ENCODE assay signal across 16 cellular contexts in genomic region chr2:12636837-12637581, GRCh38.
DNase-seq lines count a peak whose midpoint lies in the region; ATAC-seq and TF ChIP-seq lines count a peak whose summit lies in the region.
"Had no signal": no experiment of that assay in that cellular context is flagged by ENCODE, and none has a peak within 500 bp of the region (broad histone marks: within the 10 kb centered on the region; RNA-seq: fewer than 3 reads in every experiment).

No MANE protein-coding gene starts in this region.

- H3K27me3 Mint-ChIP-seq in mesothelial cell of epicardium (ENCODE audit: low read depth) (no peaks in the 10 kb centered on the region), MCF 10A (ENCODE audit: insufficient read depth, unreplicated experiment) (peaks cover 10% of the 10 kb centered on the region)

- CTCF ChIA-PET in MCF 10A (lab: Yijun Ruan, JAX): interaction anchor here (0.6 to 1.1 kb wide), 4 partner anchors 18 to 310 kb away, joined by 3 to 4 read pairs (median 3); no protein-coding TSS in a partner anchor

- POLR2A ChIA-PET in MCF 10A (lab: Yijun Ruan, JAX): interaction anchor here (0.5 to 0.9 kb wide), 5 partner anchors 10 to 1752 kb away, joined by 3 read pairs; no protein-coding TSS in a partner anchor

- no peak for TF ChIP-seq POLR2A in stomach (IDR thresholded peaks at IDR 0.05)

- H3K27me3 ChIP-seq in cardiac muscle cell (no peaks in the 10 kb centered on the region), left ventricle myocardium inferior (ENCODE audit: low read depth) (no peaks in the 10 kb centered on the region), stomach (no peaks in the 10 kb centered on the region)
- H3K27me3 ChIP-seq: gastrocnemius medialis, pancreas had no signal

- TF ChIP-seq CTCF in cardiac muscle cell (IDR thresholded peaks at IDR 0.05; ENCODE audit: low read depth, low read length) (no peak), left ventricle myocardium inferior (IDR thresholded peaks at IDR 0.05; ENCODE audit: borderline replicate concordance) (no peak), mesothelial cell of epicardium (IDR thresholded peaks at IDR 0.05; ENCODE audit: unreplicated experiment) (no peak), stomach (IDR thresholded peaks at IDR 0.05) (no peak), MCF 10A (IDR thresholded peaks at IDR 0.05; ENCODE audit: unreplicated experiment) (no peak)

- TF ChIP-seq EP300 in stomach (IDR thresholded peaks at IDR 0.05): no peak

- H3K4me3 ChIP-seq in cardiac muscle cell: no peak overlapping the region
- no peak overlapping the region for H3K4me3 ChIP-seq in left ventricle myocardium inferior
- no peak overlapping the region for H3K4me3 ChIP-seq in stomach
- H3K4me3 ChIP-seq: gastrocnemius medialis, mucosa of descending colon, pancreas had no signal

- H3K36me3 ChIP-seq in cardiac muscle cell: no peaks in the 10 kb centered on the region
- no peaks in the 10 kb centered on the region for H3K36me3 ChIP-seq in left ventricle myocardium inferior
- H3K36me3 ChIP-seq in stomach: no peaks in the 10 kb centered on the region
- H3K36me3 ChIP-seq: gastrocnemius medialis, pancreas had no signal

- intact Hi-C loops in left ventricle myocardium inferior (cut with micrococcal nuclease): no loop called here
- intact Hi-C loops in stomach (cut with DNase I; ENCODE audit: low total_unique reads): no loop called here
- intact Hi-C loops in MCF 10A (cut with micrococcal nuclease): no loop called here

- DNase-seq in cardiac muscle cell (ENCODE audit: low read depth in 1 of 2, low spot score in 1 of 2): peak; percentile 35 to 38
- DNase-seq in left ventricle myocardium inferior: no peak
- peak; percentile 73 to 81 for DNase-seq in dermis microvascular lymphatic vessel endothelial cell (ENCODE audit: low read depth in 2 of 2)
- no peak for DNase-seq in mesothelial cell of epicardium (ENCODE audit: low spot score in 2 of 2, unreplicated experiment in 2 of 2)
- no peak for DNase-seq in stomach
- DNase-seq in MCF 10A (ENCODE audit: unreplicated experiment): no peak
- DNase-seq in NCI-H226: no peak
- DNase-seq: activated CD8-positive, alpha-beta memory T cell treated with anti-CD3 and anti-CD28 coated beads for 24 hours; aorta; COR-L47; gastrocnemius medialis; Karpas-422; mucosa of descending colon; pancreas had no signal

- no TSS peak for BruUV-seq in MCF 10A (replicated peaks; lab: Mats Ljungman, UMichigan)

- H3K9me3 ChIP-seq in cardiac muscle cell (ENCODE audit: low read depth) (no peaks in the 10 kb centered on the region), left ventricle myocardium inferior (replicated peaks) (no peaks in the 10 kb centered on the region), stomach (no peaks in the 10 kb centered on the region)
- H3K9me3 ChIP-seq: gastrocnemius medialis, mucosa of descending colon, pancreas had no signal

- no peak overlapping the region for H3K4me3 Mint-ChIP-seq in mesothelial cell of epicardium
- H3K4me3 Mint-ChIP-seq in MCF 10A (ENCODE audit: unreplicated experiment): no peak overlapping the region

- H3K4me1 ChIP-seq in cardiac muscle cell (ENCODE audit: low read depth) (peaks cover 17% of the 10 kb centered on the region), left ventricle myocardium inferior (peaks cover 8% of the 10 kb centered on the region), stomach (peaks cover 0 to 17% (median 0%) of the 10 kb centered on the region in 4 donors)
- H3K4me1 ChIP-seq: gastrocnemius medialis, pancreas had no signal

- ATAC-seq in GM18868 (IDR thresholded peaks at IDR 0.05; ENCODE audit: unreplicated experiment): no peak
- ATAC-seq: gastrocnemius medialis, mucosa of descending colon had no signal

- H3K4me1 Mint-ChIP-seq in mesothelial cell of epicardium: peaks cover 14% of the 10 kb centered on the region
- H3K4me1 Mint-ChIP-seq in MCF 10A (ENCODE audit: insufficient read depth, unreplicated experiment): no peaks in the 10 kb centered on the region

- no peaks in the 10 kb centered on the region for H3K9me3 Mint-ChIP-seq in mesothelial cell of epicardium
- H3K9me3 Mint-ChIP-seq in MCF 10A (ENCODE audit: unreplicated experiment): no peaks in the 10 kb centered on the region
- H3K9me3 Mint-ChIP-seq: activated T-helper 2 cell treated with anti-CD3 and anti-CD28 coated beads, Interferon-gamma antibody, Interleukin-2, Interleukin-4, amounts not matched to agents 10 μg/mL and 5 μg/mL and 100 μg/mL, durations not matched to agents 14 hours and 24 hours and 36 hours had no signal

- 22 to 43% (median 37%) methylated on average over 1 of the region's 1 CpG for WGBS in stomach, 5 donors

- H3K27ac ChIP-seq in cardiac muscle cell (peak overlapping the region; percentile 76), left ventricle myocardium inferior (replicated peaks) (no peak overlapping the region), stomach (no peak overlapping the region)
- H3K27ac ChIP-seq: gastrocnemius medialis, pancreas had no signal

- H3K36me3 Mint-ChIP-seq in mesothelial cell of epicardium (no peaks in the 10 kb centered on the region), MCF 10A (ENCODE audit: insufficient read depth, unreplicated experiment) (no peaks in the 10 kb centered on the region)

- H3K27ac Mint-ChIP-seq in mesothelial cell of epicardium (peak overlapping the region; percentile 71), MCF 10A (ENCODE audit: low read depth, unreplicated experiment) (no peak overlapping the region)
- H3K27ac Mint-ChIP-seq: activated T-helper 2 cell treated with anti-CD3 and anti-CD28 coated beads, Interferon-gamma antibody, Interleukin-2, Interleukin-4, amounts not matched to agents 10 μg/mL and 5 μg/mL and 100 μg/mL, durations not matched to agents 14 hours and 24 hours and 36 hours had no signal

Comparison
In these comparisons a context has a peak if more than half of its experiments do, and no peak if none do; other contexts are left out.
1. DNase-seq: peak in cardiac muscle cell (2 of 2) and dermis microvascular lymphatic vessel endothelial cell (2 of 2); none in left ventricle myocardium inferior (single experiment), mesothelial cell of epicardium (0 of 2), stomach (single experiment), MCF 10A (single experiment) and NCI-H226 (single experiment).